Comparison of ENCODE assay signal across 16 cellular contexts in the genomic region with DNA sequence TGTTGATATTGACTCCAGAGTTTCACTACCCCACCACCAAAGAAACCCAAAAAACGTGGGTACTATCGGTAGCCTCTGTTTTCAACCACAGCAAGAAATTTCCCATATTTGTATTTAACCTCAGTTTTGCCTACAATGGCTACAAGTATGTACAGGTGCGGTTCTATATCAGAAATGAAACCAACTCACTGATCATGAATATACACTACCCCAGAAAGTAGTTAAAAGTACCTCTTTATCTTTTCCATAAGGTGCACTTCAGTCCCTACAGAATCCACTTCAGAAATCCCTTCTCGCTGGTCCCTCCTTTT.
DNase-seq lines count a peak whose midpoint lies in the region; ATAC-seq, FAIRE-seq and TF ChIP-seq lines count a peak whose summit lies in the region.
"Had no signal": no experiment of that assay in that cellular context is flagged by ENCODE, and none has a peak within 500 bp of the region (broad histone marks: within the 10 kb centered on the region; RNA-seq: fewer than 3 reads in every experiment).

No MANE protein-coding gene starts in this region.

- peak overlapping the region; percentile 49; the same call in 2 of the 3 replicates for H3K4me2 ChIP-seq in A549

- TF ChIP-seq POLR2A in A549 (IDR thresholded peaks at IDR 0.05; ENCODE audit: low read length) = no peak

- peaks cover 0 to 3% (median 0%) of the 10 kb centered on the region in 4 donors for H3K4me1 Mint-ChIP-seq in CD4-positive, alpha-beta memory T cell
- H3K4me1 Mint-ChIP-seq: CD8-positive, alpha-beta memory T cell had no signal

- H3K27ac ChIP-seq in A549 = peak overlapping the region; percentile 31 to 66; a peak in 4 of 6 replicates
- H3K27ac ChIP-seq in CD4-positive, alpha-beta memory T cell (ENCODE audit: low read depth, low read length) = no peak overlapping the region

- TF ChIP-seq CTCF in A549 (IDR thresholded peaks at IDR 0.05) = no peak

- no peak for TF ChIP-seq EP300 in A549 (IDR thresholded peaks at IDR 0.05)

- peaks cover 0 to 9% of the 10 kb centered on the region in 2 donors for H3K36me3 Mint-ChIP-seq in CD4-positive, alpha-beta memory T cell

- FAIRE-seq in A549 (lab: Jason Lieb, UNC) (no peak), RCC 7860 (lab: Jason Lieb, UNC) (no peak)
- FAIRE-seq: G401.6 had no signal

- TF ChIP-seq RAD21 in A549 (conservative IDR thresholded peaks at IDR 0.05 in 1 of 2, IDR thresholded peaks at IDR 0.05 in 1 of 2) = no peak

- H3K4me3 Mint-ChIP-seq in CD4-positive, alpha-beta memory T cell = no peak overlapping the region
- H3K4me3 Mint-ChIP-seq: activated CD4-positive, alpha-beta T cell treated with anti-CD3 and anti-CD28 coated beads, Interleukin-2, amount 10 ng/mL, durations not matched to agents 24 days and 14 days; activated T-helper 17 cell treated with anti-CD3 and anti-CD28 coated beads, Interleukin-2, amount 50 U/mL, for 72 hours; CD8-positive, alpha-beta memory T cell; IgD-negative memory B cell had no signal

- H3K9me3 Mint-ChIP-seq in CD4-positive, alpha-beta memory T cell = no peaks in the 10 kb centered on the region
- H3K9me3 Mint-ChIP-seq: activated CD4-positive, alpha-beta T cell treated with anti-CD3 and anti-CD28 coated beads, Interleukin-2, amount 10 ng/mL, durations not matched to agents 24 days and 14 days; activated T-helper 17 cell treated with anti-CD3 and anti-CD28 coated beads, Interleukin-2, amount 50 U/mL, for 72 hours; CD8-positive, alpha-beta memory T cell; HFFc6; IgD-negative memory B cell had no signal

- CTCF ChIA-PET in A549 (lab: Yijun Ruan, JAX) = no interaction called here
- CTCF ChIA-PET in CD4-positive, alpha-beta memory T cell (lab: Charles Lee; ENCODE audit: partially characterized antibody) = no interaction called here

- POLR2A ChIA-PET in A549 (lab: Yijun Ruan, JAX) = no interaction called here
- POLR2A ChIA-PET in CD4-positive, alpha-beta memory T cell (lab: Charles Lee; ENCODE audit: partially characterized antibody) = no interaction called here

- ATAC-seq in A549 (no peak), GM19455 (IDR thresholded peaks at IDR 0.05; ENCODE audit: unreplicated experiment) (peak; percentile 64), HG02678 (IDR thresholded peaks at IDR 0.05; ENCODE audit: unreplicated experiment) (peak; percentile 93), HG03457 (IDR thresholded peaks at IDR 0.05; ENCODE audit: unreplicated experiment) (peak; percentile 68), HG02973 (IDR thresholded peaks at IDR 0.05; ENCODE audit: unreplicated experiment) (no peak)

- WGBS in A549 (ENCODE audit: missing lambda C conversion rate) = 88% methylated on average over 4 of the region's 4 CpGs

- no peak for DNase-seq in A549 (ENCODE audit: low read depth in 1 of 2, low spot score in 1 of 2)
- no peak for DNase-seq in RCC 7860 (ENCODE audit: low spot score)
- no peak for DNase-seq in CD4-positive, alpha-beta memory T cell
- no peak for DNase-seq in activated naive CD4-positive, alpha-beta T cell treated with Interleukin-2 at 50 U/mL for 16 hours
- DNase-seq: activated CD4-positive, alpha-beta T cell treated with anti-CD3 and anti-CD28 coated beads, Interleukin-2, amount 10 ng/mL, durations not matched to agents 24 days and 14 days; CD8-positive, alpha-beta memory T cell; HFFc6; NCI-H1436 treated with DMSO at 0.1 percent for 48 hours had no signal

- peaks cover 48% of the 10 kb centered on the region for H3K4me1 ChIP-seq in A549
- no peaks in the 10 kb centered on the region for H3K4me1 ChIP-seq in CD4-positive, alpha-beta memory T cell (ENCODE audit: insufficient read depth, low read length)

- no peaks in the 10 kb centered on the region for H3K9me3 ChIP-seq in A549
- no peaks in the 10 kb centered on the region for H3K9me3 ChIP-seq in CD4-positive, alpha-beta memory T cell (ENCODE audit: control insufficient read depth in 1 of 2, low read length in 2 of 2)

- intact Hi-C loops in CD4-positive, alpha-beta memory T cell (cut with micrococcal nuclease) = no loop called here

- H3K27me3 Mint-ChIP-seq in CD4-positive, alpha-beta memory T cell = no peaks in the 10 kb centered on the region
- H3K27me3 Mint-ChIP-seq: activated CD4-positive, alpha-beta T cell treated with anti-CD3 and anti-CD28 coated beads, Interleukin-2, amount 10 ng/mL, durations not matched to agents 24 days and 14 days; activated T-helper 17 cell treated with anti-CD3 and anti-CD28 coated beads, Interleukin-2, amount 50 U/mL, for 72 hours; CD8-positive, alpha-beta memory T cell; IgD-negative memory B cell had no signal

- H3K27me3 ChIP-seq in CD4-positive, alpha-beta memory T cell (ENCODE audit: insufficient read depth, low read length) = no peaks in the 10 kb centered on the region

- no peaks in the 10 kb centered on the region for H3K36me3 ChIP-seq in CD4-positive, alpha-beta memory T cell (ENCODE audit: insufficient read depth, low read length)

- no peak overlapping the region for H3K27ac Mint-ChIP-seq in CD4-positive, alpha-beta memory T cell
- H3K27ac Mint-ChIP-seq: activated CD4-positive, alpha-beta T cell treated with anti-CD3 and anti-CD28 coated beads, Interleukin-2, amount 10 ng/mL, durations not matched to agents 24 days and 14 days; activated T-helper 17 cell treated with anti-CD3 and anti-CD28 coated beads, Interleukin-2, amount 50 U/mL, for 72 hours; IgD-negative memory B cell had no signal

- H3K4me3 ChIP-seq in A549 = no peak overlapping the region
- no peak overlapping the region for H3K4me3 ChIP-seq in CD4-positive, alpha-beta memory T cell (ENCODE audit: low read length in 2 of 2)
- H3K4me3 ChIP-seq: PC-9 had no signal

TF ChIP-seq in A549, 52 proteins besides CTCF, POLR2A, EP300 and RAD21:
- TF ChIP-seq NPAS2 (CRISPR knock-in tag; IDR thresholded peaks at IDR 0.05; ENCODE audit: borderline replicate concordance) (no peak), MYC (IDR thresholded peaks at IDR 0.05; ENCODE audit: borderline replicate concordance, low read length) (no peak), CHD2 (IDR thresholded peaks at IDR 0.05; ENCODE audit: low read length, partially characterized antibody) (no peak), JUNB (IDR thresholded peaks at IDR 0.05) (no peak), FOXS1 (CRISPR knock-in tag; IDR thresholded peaks at IDR 0.05) (no peak), RCOR1 (IDR thresholded peaks at IDR 0.05; ENCODE audit: low read depth, low read length) (no peak), HOXA7 (CRISPR knock-in tag; IDR thresholded peaks at IDR 0.05) (no peak), ZFP36 (IDR thresholded peaks at IDR 0.05; ENCODE audit: borderline replicate concordance, partially characterized antibody) (no peak), POLR2AphosphoS2 (conservative IDR thresholded peaks at IDR 0.05; ENCODE audit: low read length) (no peak), HOXB5 (CRISPR knock-in tag; IDR thresholded peaks at IDR 0.05) (no peak), MAZ (IDR thresholded peaks at IDR 0.05; ENCODE audit: borderline replicate concordance, low read depth, low read length) (no peak), KDM5A (IDR thresholded peaks at IDR 0.05) (no peak), FOSL2 (IDR thresholded peaks at IDR 0.05) (no peak), FOSL2 (CRISPR knock-in tag; IDR thresholded peaks at IDR 0.05) (no peak), ZSCAN20 (CRISPR knock-in tag; IDR thresholded peaks at IDR 0.05) (no peak), SREBF2 (IDR thresholded peaks at IDR 0.05) (no peak), TFCP2L1 (CRISPR knock-in tag; IDR thresholded peaks at IDR 0.05) (no peak), JUN (IDR thresholded peaks at IDR 0.05) (no peak)
- TF ChIP-seq, protein P1, sequence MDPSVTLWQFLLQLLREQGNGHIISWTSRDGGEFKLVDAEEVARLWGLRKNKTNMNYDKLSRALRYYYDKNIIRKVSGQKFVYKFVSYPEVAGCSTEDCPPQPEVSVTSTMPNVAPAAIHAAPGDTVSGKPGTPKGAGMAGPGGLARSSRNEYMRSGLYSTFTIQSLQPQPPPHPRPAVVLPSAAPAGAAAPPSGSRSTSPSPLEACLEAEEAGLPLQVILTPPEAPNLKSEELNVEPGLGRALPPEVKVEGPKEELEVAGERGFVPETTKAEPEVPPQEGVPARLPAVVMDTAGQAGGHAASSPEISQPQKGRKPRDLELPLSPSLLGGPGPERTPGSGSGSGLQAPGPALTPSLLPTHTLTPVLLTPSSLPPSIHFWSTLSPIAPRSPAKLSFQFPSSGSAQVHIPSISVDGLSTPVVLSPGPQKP (IDR thresholded peaks at IDR 0.05; ENCODE audit: low read depth, low read length) = no peak
- TF ChIP-seq, protein P2, sequence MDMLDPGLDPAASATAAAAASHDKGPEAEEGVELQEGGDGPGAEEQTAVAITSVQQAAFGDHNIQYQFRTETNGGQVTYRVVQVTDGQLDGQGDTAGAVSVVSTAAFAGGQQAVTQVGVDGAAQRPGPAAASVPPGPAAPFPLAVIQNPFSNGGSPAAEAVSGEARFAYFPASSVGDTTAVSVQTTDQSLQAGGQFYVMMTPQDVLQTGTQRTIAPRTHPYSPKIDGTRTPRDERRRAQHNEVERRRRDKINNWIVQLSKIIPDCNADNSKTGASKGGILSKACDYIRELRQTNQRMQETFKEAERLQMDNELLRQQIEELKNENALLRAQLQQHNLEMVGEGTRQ (IDR thresholded peaks at IDR 0.05) = no peak

Comparison
In these comparisons a context has a peak if more than half of its experiments do, and no peak if none do; other contexts are left out.
1. ATAC-seq: peak in GM19455 (single experiment), HG02678 (single experiment) and HG03457 (single experiment); none in A549 (0 of 2) and HG02973 (single experiment).